19 cellular contexts compared by ENCODE assay signal in the genomic region with DNA sequence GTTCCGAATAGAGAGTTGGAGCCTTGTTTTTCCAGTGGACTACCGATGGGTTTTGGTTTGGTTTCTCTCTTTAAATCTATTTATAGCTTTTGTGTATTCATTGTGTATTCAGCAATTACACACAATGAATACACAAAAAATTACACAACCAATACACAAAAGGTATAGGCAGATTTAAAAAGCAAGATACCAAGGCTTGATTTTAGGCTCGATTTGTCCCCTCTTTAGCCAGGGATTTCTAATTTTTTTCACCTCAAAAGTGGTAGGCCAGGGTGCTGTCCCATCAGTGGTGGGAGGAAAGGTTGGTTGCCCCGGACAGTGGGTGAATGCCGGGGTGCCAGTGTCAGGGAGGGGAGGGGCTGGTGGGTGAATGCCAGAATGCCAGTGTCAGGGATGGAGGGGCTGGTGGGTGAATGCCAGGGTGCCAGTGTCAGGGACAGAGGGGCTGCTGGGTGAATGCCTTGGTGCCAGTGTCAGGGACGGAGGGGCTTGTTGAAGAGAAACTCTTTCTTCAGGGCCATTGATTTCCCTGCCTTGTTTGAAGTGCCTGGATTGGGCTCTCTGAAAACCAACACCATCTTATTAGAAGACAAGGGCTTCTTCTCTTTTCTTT.
DNase-seq lines count a peak whose midpoint lies in the region; ATAC-seq and TF ChIP-seq lines count a peak whose summit lies in the region.
"Had no signal": no experiment of that assay in that cellular context is flagged by ENCODE, and none has a peak within 500 bp of the region (broad histone marks: within the 10 kb centered on the region; RNA-seq: fewer than 3 reads in every experiment).

No MANE protein-coding gene starts in this region.

- H3K27me3 Mint-ChIP-seq in activated CD4-positive, alpha-beta T cell treated with anti-CD3 and anti-CD28 coated beads, Interleukin-2, amount 10 ng/mL, durations not matched to agents 24 days and 14 days = no peaks in the 10 kb centered on the region
- H3K27me3 Mint-ChIP-seq in WTC11 (ENCODE audit: low read depth) = peaks cover 31% of the 10 kb centered on the region

- TF ChIP-seq CTCF in WTC11 (IDR thresholded peaks at IDR 0.05) (no peak), mucosa of descending colon (IDR thresholded peaks at IDR 0.05) (no peak)

- POLR2A ChIA-PET in WTC11 (lab: Charles Lee) = no interaction called here

- H3K27ac Mint-ChIP-seq in activated CD4-positive, alpha-beta T cell treated with anti-CD3 and anti-CD28 coated beads, Interleukin-2, amount 10 ng/mL, durations not matched to agents 24 days and 14 days = no peak overlapping the region
- no peak overlapping the region for H3K27ac Mint-ChIP-seq in WTC11
- H3K27ac Mint-ChIP-seq: endodermal cell; memory B cell; T-helper 2 cell treated with Interferon-gamma antibody and Interleukin-4, amounts not matched to agents 5 μg/mL and 100 μg/mL, for 36 hours had no signal

- H3K4me1 ChIP-seq in mucosa of descending colon (ENCODE audit: low read depth) = no peaks in the 10 kb centered on the region
- H3K4me1 ChIP-seq: body of pancreas had no signal

- no peaks in the 10 kb centered on the region for H3K9me3 Mint-ChIP-seq in activated CD4-positive, alpha-beta T cell treated with anti-CD3 and anti-CD28 coated beads, Interleukin-2, amount 10 ng/mL, durations not matched to agents 24 days and 14 days
- peaks cover 48% of the 10 kb centered on the region for H3K9me3 Mint-ChIP-seq in WTC11
- H3K9me3 Mint-ChIP-seq: endodermal cell; memory B cell; T-helper 2 cell treated with Interferon-gamma antibody and Interleukin-4, amounts not matched to agents 5 μg/mL and 100 μg/mL, for 36 hours had no signal

- intact Hi-C loops in activated CD4-positive, alpha-beta T cell treated with anti-CD3 and anti-CD28 coated beads, Interleukin-2, amount 10 ng/mL, durations not matched to agents 24 days and 14 days (cut with micrococcal nuclease) = no loop called here
- intact Hi-C loops in mucosa of descending colon (cut with DNase I, micrococcal nuclease) = no loop called here

- CTCF ChIA-PET in WTC11 (lab: Charles Lee) = interaction anchor here (0.9 kb wide), 1 partner anchor 14 kb away, joined by 3 read pairs; no protein-coding TSS in a partner anchor

- H3K9me3 ChIP-seq in mucosa of descending colon = peaks cover 75% of the 10 kb centered on the region
- H3K9me3 ChIP-seq: body of pancreas had no signal

- no peaks in the 10 kb centered on the region for H3K36me3 Mint-ChIP-seq in activated CD4-positive, alpha-beta T cell treated with anti-CD3 and anti-CD28 coated beads, Interleukin-2, amount 10 ng/mL, durations not matched to agents 24 days and 14 days (ENCODE audit: low read depth)
- no peaks in the 10 kb centered on the region; the same call in none of the 2 replicates for H3K36me3 Mint-ChIP-seq in WTC11
- H3K36me3 Mint-ChIP-seq: memory B cell had no signal

- DNase-seq in activated CD4-positive, alpha-beta T cell treated with anti-CD3 and anti-CD28 coated beads, Interleukin-2, amount 10 ng/mL, durations not matched to agents 24 days and 14 days = peak; percentile 57
- DNase-seq in activated CD4-positive, alpha-beta T cell treated with anti-CD3 and anti-CD28 coated beads, Interleukin-2, amount 50 U/mL, for 1 hour = no peak
- peak; percentile 13 for DNase-seq in Ammon's horn (ENCODE audit: low spot score)
- DNase-seq in WTC11 (ENCODE audit: low spot score) = peak; percentile 9
- DNase-seq in mucosa of descending colon = peak in 2 of 3 donors; percentile 21 to 53
- no peak for DNase-seq in NCI-H2081 treated with DMSO at 0.1 percent for 48 hours (lab: John Stamatoyannopoulos, UW)
- DNase-seq in cerebellum (ENCODE audit: low spot score) = no peak
- DNase-seq: COR-L47; DND-41; endodermal cell; NCI-H1417 treated with DMSO at 0.1 percent for 48 hours; NCI-H510A treated with DMSO at 0.1 percent for 48 hours; stimulated activated CD8-positive, alpha-beta memory T cell treated with anti-CD3 and anti-CD28 coated beads, Interleukin-4, amount 100 ng/mL, for 48 hours; WERI-Rb-1 had no signal

- no peaks in the 10 kb centered on the region for H3K36me3 ChIP-seq in mucosa of descending colon (ENCODE audit: low read depth)
- H3K36me3 ChIP-seq: WERI-Rb-1 had no signal

- no peak overlapping the region for H3K4me3 ChIP-seq in mucosa of descending colon
- H3K4me3 ChIP-seq: body of pancreas had no signal

- peaks cover 4% of the 10 kb centered on the region for H3K4me1 Mint-ChIP-seq in activated CD4-positive, alpha-beta T cell treated with anti-CD3 and anti-CD28 coated beads, Interleukin-2, amount 10 ng/mL, durations not matched to agents 24 days and 14 days
- H3K4me1 Mint-ChIP-seq in WTC11 = no peaks in the 10 kb centered on the region
- H3K4me1 Mint-ChIP-seq: endodermal cell had no signal

- ATAC-seq in WTC11 (no peak), mucosa of descending colon (no peak), HG02973 (IDR thresholded peaks at IDR 0.05; ENCODE audit: unreplicated experiment) (no peak)
- ATAC-seq: body of pancreas, sciatic nerve had no signal

- no peak overlapping the region for H3K4me3 Mint-ChIP-seq in activated CD4-positive, alpha-beta T cell treated with anti-CD3 and anti-CD28 coated beads, Interleukin-2, amount 10 ng/mL, durations not matched to agents 24 days and 14 days
- no peak overlapping the region for H3K4me3 Mint-ChIP-seq in WTC11
- H3K4me3 Mint-ChIP-seq: endodermal cell; memory B cell; T-helper 2 cell treated with Interferon-gamma antibody and Interleukin-4, amounts not matched to agents 5 μg/mL and 100 μg/mL, for 36 hours had no signal

TF ChIP-seq in WTC11, 78 proteins besides CTCF, POLR2A, EP300 and RAD21 (continues in another document):
- TF ChIP-seq CREB1 (CRISPR knock-in tag; IDR thresholded peaks at IDR 0.05) = no peak
- TF ChIP-seq, protein P1, sequence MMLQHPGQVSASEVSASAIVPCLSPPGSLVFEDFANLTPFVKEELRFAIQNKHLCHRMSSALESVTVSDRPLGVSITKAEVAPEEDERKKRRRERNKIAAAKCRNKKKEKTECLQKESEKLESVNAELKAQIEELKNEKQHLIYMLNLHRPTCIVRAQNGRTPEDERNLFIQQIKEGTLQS (CRISPR knock-in tag; conservative IDR thresholded peaks at IDR 0.05) = no peak
- no peak for TF ChIP-seq OVOL2 (CRISPR knock-in tag; IDR thresholded peaks at IDR 0.05; ENCODE audit: borderline replicate concordance)
- TF ChIP-seq, protein P2, sequence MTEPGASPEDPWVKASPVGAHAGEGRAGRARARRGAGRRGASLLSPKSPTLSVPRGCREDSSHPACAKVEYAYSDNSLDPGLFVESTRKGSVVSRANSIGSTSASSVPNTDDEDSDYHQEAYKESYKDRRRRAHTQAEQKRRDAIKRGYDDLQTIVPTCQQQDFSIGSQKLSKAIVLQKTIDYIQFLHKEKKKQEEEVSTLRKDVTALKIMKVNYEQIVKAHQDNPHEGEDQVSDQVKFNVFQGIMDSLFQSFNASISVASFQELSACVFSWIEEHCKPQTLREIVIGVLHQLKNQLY (CRISPR knock-in tag; IDR thresholded peaks at IDR 0.05) = no peak
- TF ChIP-seq, protein P3, sequence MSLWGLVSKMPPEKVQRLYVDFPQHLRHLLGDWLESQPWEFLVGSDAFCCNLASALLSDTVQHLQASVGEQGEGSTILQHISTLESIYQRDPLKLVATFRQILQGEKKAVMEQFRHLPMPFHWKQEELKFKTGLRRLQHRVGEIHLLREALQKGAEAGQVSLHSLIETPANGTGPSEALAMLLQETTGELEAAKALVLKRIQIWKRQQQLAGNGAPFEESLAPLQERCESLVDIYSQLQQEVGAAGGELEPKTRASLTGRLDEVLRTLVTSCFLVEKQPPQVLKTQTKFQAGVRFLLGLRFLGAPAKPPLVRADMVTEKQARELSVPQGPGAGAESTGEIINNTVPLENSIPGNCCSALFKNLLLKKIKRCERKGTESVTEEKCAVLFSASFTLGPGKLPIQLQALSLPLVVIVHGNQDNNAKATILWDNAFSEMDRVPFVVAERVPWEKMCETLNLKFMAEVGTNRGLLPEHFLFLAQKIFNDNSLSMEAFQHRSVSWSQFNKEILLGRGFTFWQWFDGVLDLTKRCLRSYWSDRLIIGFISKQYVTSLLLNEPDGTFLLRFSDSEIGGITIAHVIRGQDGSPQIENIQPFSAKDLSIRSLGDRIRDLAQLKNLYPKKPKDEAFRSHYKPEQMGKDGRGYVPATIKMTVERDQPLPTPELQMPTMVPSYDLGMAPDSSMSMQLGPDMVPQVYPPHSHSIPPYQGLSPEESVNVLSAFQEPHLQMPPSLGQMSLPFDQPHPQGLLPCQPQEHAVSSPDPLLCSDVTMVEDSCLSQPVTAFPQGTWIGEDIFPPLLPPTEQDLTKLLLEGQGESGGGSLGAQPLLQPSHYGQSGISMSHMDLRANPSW (CRISPR knock-in tag; conservative IDR thresholded peaks at IDR 0.05; ENCODE audit: low read depth) = no peak
- TF ChIP-seq TEAD1 (CRISPR knock-in tag; IDR thresholded peaks at IDR 0.05) = no peak
- TF ChIP-seq, protein P4, sequence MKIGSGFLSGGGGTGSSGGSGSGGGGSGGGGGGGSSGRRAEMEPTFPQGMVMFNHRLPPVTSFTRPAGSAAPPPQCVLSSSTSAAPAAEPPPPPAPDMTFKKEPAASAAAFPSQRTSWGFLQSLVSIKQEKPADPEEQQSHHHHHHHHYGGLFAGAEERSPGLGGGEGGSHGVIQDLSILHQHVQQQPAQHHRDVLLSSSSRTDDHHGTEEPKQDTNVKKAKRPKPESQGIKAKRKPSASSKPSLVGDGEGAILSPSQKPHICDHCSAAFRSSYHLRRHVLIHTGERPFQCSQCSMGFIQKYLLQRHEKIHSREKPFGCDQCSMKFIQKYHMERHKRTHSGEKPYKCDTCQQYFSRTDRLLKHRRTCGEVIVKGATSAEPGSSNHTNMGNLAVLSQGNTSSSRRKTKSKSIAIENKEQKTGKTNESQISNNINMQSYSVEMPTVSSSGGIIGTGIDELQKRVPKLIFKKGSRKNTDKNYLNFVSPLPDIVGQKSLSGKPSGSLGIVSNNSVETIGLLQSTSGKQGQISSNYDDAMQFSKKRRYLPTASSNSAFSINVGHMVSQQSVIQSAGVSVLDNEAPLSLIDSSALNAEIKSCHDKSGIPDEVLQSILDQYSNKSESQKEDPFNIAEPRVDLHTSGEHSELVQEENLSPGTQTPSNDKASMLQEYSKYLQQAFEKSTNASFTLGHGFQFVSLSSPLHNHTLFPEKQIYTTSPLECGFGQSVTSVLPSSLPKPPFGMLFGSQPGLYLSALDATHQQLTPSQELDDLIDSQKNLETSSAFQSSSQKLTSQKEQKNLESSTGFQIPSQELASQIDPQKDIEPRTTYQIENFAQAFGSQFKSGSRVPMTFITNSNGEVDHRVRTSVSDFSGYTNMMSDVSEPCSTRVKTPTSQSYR (CRISPR knock-in tag; IDR thresholded peaks at IDR 0.05) = no peak
- no peak for TF ChIP-seq KAT7 (CRISPR knock-in tag; IDR thresholded peaks at IDR 0.05; ENCODE audit: borderline replicate concordance)

Comparison
In these comparisons a context has a peak if more than half of its experiments do, and no peak if none do; other contexts are left out.
1. DNase-seq: peak in activated CD4-positive, alpha-beta T cell treated with anti-CD3 and anti-CD28 coated beads, Interleukin-2, amount 10 ng/mL, durations not matched to agents 24 days and 14 days (single experiment), Ammon's horn (single experiment), WTC11 (single experiment) and mucosa of descending colon (2 of 3); none in activated CD4-positive, alpha-beta T cell treated with anti-CD3 and anti-CD28 coated beads, Interleukin-2, amount 50 U/mL, for 1 hour (single experiment), NCI-H2081 treated with DMSO at 0.1 percent for 48 hours (single experiment) and cerebellum (single experiment).